Comparison of ENCODE assay signal across 19 cellular contexts in the genomic region with DNA sequence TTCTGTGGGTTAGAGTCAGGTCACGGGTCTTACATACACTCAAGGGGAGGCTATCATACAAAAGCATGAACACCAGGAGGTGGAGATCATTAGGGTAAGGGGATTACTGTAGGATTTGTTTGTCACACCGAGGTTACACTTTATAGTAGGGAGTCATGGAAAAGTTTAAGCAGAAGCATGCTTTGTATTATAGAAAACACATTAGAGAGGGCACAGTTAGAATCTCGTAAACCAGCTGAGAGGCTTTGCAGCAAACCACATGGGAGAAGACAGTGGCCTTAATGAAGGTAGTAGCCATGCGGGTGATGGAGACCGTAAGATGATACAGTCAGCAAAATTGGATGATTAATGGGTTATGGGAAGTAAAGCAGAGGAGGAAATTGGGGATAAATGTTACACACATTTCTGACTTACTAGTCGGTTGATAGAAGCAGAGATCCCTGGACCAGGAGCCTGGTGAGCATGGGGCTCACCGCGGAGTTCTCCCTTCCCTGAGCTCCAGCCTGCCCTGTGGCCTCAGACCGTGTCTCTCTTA.
DNase-seq lines count a peak whose midpoint lies in the region; ATAC-seq, FAIRE-seq and TF ChIP-seq lines count a peak whose summit lies in the region.
"Had no signal": no experiment of that assay in that cellular context is flagged by ENCODE, and none has a peak within 500 bp of the region (broad histone marks: within the 10 kb centered on the region; RNA-seq: fewer than 3 reads in every experiment).

No MANE protein-coding gene starts in this region.

- 95 to 96% methylated on average over 4 to 8 of the region's 9 CpGs for WGBS in gastroesophageal sphincter (ENCODE audit: low coverage in 1 of 2), 2 donors
- 95 to 97% methylated on average over 9 of the region's 9 CpGs for WGBS in sigmoid colon, 2 donors

- ATAC-seq in gastroesophageal sphincter: no peak
- ATAC-seq in GM21528 (IDR thresholded peaks at IDR 0.05; ENCODE audit: low FRiP score, unreplicated experiment): no peak
- ATAC-seq: esophagus mucosa, GM12878, T-cell, WTC11 had no signal

- H3K9me3 ChIP-seq in gastroesophageal sphincter (no peaks in the 10 kb centered on the region), sigmoid colon (no peaks in the 10 kb centered on the region)

- DNase-seq in AG09309 (ENCODE audit: low read depth) (peak; percentile 8), NCI-H82 (lab: John Stamatoyannopoulos, UW) (peak; percentile 82), sigmoid colon (no peak), frontal cortex (ENCODE audit: low spot score in 2 of 2) (no peak), NCI-H128 (lab: John Stamatoyannopoulos, UW; ENCODE audit: unreplicated experiment) (no peak), A172 (ENCODE audit: low spot score) (no peak)
- DNase-seq: COR-L47, KG1, NCI-H1105, nucleus accumbens, T-cell had no signal

- H3K27ac ChIP-seq in gastroesophageal sphincter: peak overlapping the region; percentile 37 to 85 (median 76)
- peak overlapping the region; percentile 77 to 92 (median 81) for H3K27ac ChIP-seq in sigmoid colon
- H3K27ac ChIP-seq: HL-60 had no signal

- H3K4me1 ChIP-seq in gastroesophageal sphincter (peaks cover 11 to 54% (median 18%) of the 10 kb centered on the region in 3 donors), sigmoid colon (peaks cover 0 to 48% (median 38%) of the 10 kb centered on the region in 4 donors)

- no peak overlapping the region for H3K4me3 ChIP-seq in AG09309 (ENCODE audit: control insufficient read depth, low read depth, low read length)
- no peak overlapping the region for H3K4me3 ChIP-seq in gastroesophageal sphincter
- no peak overlapping the region for H3K4me3 ChIP-seq in sigmoid colon
- H3K4me3 ChIP-seq: GM12878 had no signal

- TF ChIP-seq POLR2A in gastroesophageal sphincter (IDR thresholded peaks at IDR 0.05) (no peak), sigmoid colon (IDR thresholded peaks at IDR 0.05) (no peak)

- H3K27me3 ChIP-seq in gastroesophageal sphincter: no peaks in the 10 kb centered on the region
- no peaks in the 10 kb centered on the region for H3K27me3 ChIP-seq in sigmoid colon

- no peak for TF ChIP-seq CTCF in AG09309 (IDR thresholded peaks at IDR 0.05; ENCODE audit: control insufficient read depth, insufficient read depth, low read depth, low read length, missing control alignments)
- no peak for TF ChIP-seq CTCF in gastroesophageal sphincter (IDR thresholded peaks at IDR 0.05)
- TF ChIP-seq CTCF in sigmoid colon (IDR thresholded peaks at IDR 0.05): no peak

- TF ChIP-seq EP300 in gastroesophageal sphincter (IDR thresholded peaks at IDR 0.05) (no peak), sigmoid colon (IDR thresholded peaks at IDR 0.05) (no peak)

- FAIRE-seq in frontal cortex (lab: Jason Lieb, UNC): no peak
- FAIRE-seq: astrocyte, GM12878, keratinocyte had no signal

- no peaks in the 10 kb centered on the region for H3K36me3 ChIP-seq in gastroesophageal sphincter
- H3K36me3 ChIP-seq in sigmoid colon: no peaks in the 10 kb centered on the region

- intact Hi-C loops in sigmoid colon (cut with DNase I): loop anchor here (5.0 kb wide), 2 partner anchors 75 to 95 kb away; a partner anchor contains a TSS

Comparison
In these comparisons a context has a peak if more than half of its experiments do, and no peak if none do; other contexts are left out.
1. DNase-seq: peak in AG09309 (single experiment) and NCI-H82 (single experiment); none in sigmoid colon (single experiment), frontal cortex (0 of 2), NCI-H128 (single experiment) and A172 (single experiment).